8 cellular contexts compared by ENCODE assay signal in the genomic region with DNA sequence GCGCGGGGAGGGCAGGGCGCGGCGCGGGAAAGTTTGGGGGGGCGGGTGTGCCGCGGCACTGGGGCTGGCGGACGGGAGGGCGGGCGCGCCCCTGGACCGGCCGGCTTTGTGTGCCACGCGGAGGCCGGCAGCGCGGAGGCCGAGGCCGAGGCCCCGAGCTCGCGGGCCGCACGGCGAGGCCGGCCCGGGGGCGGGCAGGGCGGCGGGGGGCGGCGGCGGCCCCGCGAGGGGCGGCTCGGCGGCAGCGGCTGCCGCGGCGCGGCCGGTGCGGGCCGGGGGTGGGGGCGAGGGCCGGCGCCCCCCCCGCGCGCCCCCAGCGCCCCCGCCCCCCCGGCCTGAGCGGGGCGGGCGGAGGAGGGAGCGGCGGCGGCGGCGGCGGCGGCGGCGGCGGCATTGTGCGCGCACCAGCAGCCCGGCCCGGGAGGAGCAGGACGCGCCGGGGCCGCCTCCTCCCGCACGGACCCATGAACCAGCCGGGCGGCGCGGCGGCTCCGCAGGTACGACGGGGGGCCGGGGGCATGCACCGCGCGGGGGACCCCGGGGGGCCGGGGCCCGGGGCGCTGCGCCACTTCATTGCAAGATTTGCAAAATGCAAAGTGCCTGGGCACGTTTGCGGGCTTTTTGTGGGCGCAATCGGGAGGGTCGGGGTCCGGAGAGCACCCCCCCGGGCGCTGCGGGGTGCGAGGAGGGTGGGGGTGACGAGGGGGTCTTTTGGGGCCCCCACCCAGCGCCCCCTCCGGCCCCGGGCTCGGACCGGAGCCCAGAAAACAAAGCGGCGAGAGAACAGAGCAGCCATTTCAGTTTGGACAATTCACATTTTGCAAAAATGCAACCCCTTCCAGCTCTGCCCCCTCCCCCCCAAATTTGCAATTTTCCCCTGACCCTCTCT. TPM values are rescaled to one million over a fixed set of nuclear protein-coding genes. Genes with fewer than 3 reads are reported as not detected.
A peak's percentile ranks its signal among the peaks of the same experiment; 100 is the strongest.
DNase-seq lines count a peak whose midpoint lies in the region; ATAC-seq and TF ChIP-seq lines count a peak whose summit lies in the region.

ZNF618 (plus strand) TSS at position 393 of the 889 bp plus-strand sequence; CDS start at position 465, 72 bp downstream.

- CTCF ChIA-PET in GM10248 (lab: Yijun Ruan, JAX), result no interaction called here

- H3K36me3 ChIP-seq in neuronal stem cell (replicated peaks in 1 of 2; ENCODE audit: control insufficient read depth in 2 of 2, insufficient read depth in 2 of 2, low read length in 2 of 2), result peaks cover 0 to 12% of the 10 kb centered on the region in 2 donors

- peak within 1 kb of the TSS; percentile 40 for H3K4me2 ChIP-seq in neuronal stem cell (ENCODE audit: insufficient read depth, low read length, poor library complexity, severe bottlenecking)

- H3K23ac ChIP-seq in neuronal stem cell (ENCODE audit: low read depth, low read length, poor library complexity), result no peak within 1 kb of the TSS

- no peak within 1 kb of the TSS for H4K91ac ChIP-seq in neuronal stem cell (ENCODE audit: low read depth, low read length, poor library complexity)

- H3K9ac ChIP-seq in neuronal stem cell (ENCODE audit: low read depth, low read length, poor library complexity), result peak within 1 kb of the TSS; percentile 60

- H2AFZ ChIP-seq in neuronal stem cell (ENCODE audit: low read length), result peak within 1 kb of the TSS; percentile 93

- H3K18ac ChIP-seq in neuronal stem cell (ENCODE audit: low read length), result peak within 1 kb of the TSS; percentile 95

- DNase-seq in 8988T (peak; percentile 73), GM10248 (ENCODE audit: extremely low spot score) (peak; percentile 50), LoVo (ENCODE audit: low spot score) (peak; percentile 33), glomerular visceral epithelial cell (ENCODE audit: extremely low spot score) (peak; percentile 43), neuronal stem cell (ENCODE audit: low spot score) (peak; percentile 23)
- DNase-seq in activated T-helper 9 cell treated with anti-CD3 and anti-CD28 coated beads, Interleukin-2, amount 50 U/mL, for 16 hours (ENCODE audit: low read depth), result peak; percentile 6

- H3K27ac ChIP-seq in neuronal stem cell (replicated peaks; ENCODE audit: low read length), result no peak within 1 kb of the TSS

- H3K4me3 ChIP-seq in neuronal stem cell (ENCODE audit: low read length in 2 of 2), result peak within 1 kb of the TSS; percentile 73 to 85

- H3K9me3 ChIP-seq in neuronal stem cell (replicated peaks in 1 of 2; ENCODE audit: control insufficient read depth in 2 of 2, insufficient read depth in 1 of 2, low read depth in 1 of 2, low read length in 2 of 2), result peaks cover 0 to 3% of the 10 kb centered on the region in 2 donors

- H2BK120ac ChIP-seq in neuronal stem cell (ENCODE audit: low read depth, low read length), result no peak within 1 kb of the TSS

- H3K4ac ChIP-seq in neuronal stem cell (ENCODE audit: low read length), result no peak within 1 kb of the TSS

- no peak within 1 kb of the TSS for H2AK5ac ChIP-seq in neuronal stem cell (ENCODE audit: low read depth, low read length)

- no peaks in the 10 kb centered on the region for H3K79me1 ChIP-seq in neuronal stem cell (ENCODE audit: low read depth, low read length)

- no peak within 1 kb of the TSS for H4K8ac ChIP-seq in neuronal stem cell (ENCODE audit: low read depth, low read length)

- no CpG with 5 or more reads among the region's 117 CpGs for WGBS in neuronal stem cell (ENCODE audit: extremely low coverage in 2 of 2, insufficient read length in 2 of 2, insufficient replicate concordance in 1 of 2), 2 donors

- H3K27me3 ChIP-seq in neuronal stem cell (ENCODE audit: control insufficient read depth in 3 of 3, insufficient read depth in 3 of 3, low read depth in 1 of 3, low read length in 3 of 3), result peaks cover 0 to 18% (median 0%) of the 10 kb centered on the region in 3 experiments

- no peak within 1 kb of the TSS for H2BK12ac ChIP-seq in neuronal stem cell (ENCODE audit: low read length)

- no peak for TF ChIP-seq CTCF in GM10248 (IDR thresholded peaks at IDR 0.05; ENCODE audit: control extremely low read depth, extremely low read depth, low read depth, missing control alignments)

- peak within 1 kb of the TSS; percentile 67 for H2BK15ac ChIP-seq in neuronal stem cell (ENCODE audit: low read length)

- H3K14ac ChIP-seq in neuronal stem cell (ENCODE audit: low read length), result no peak within 1 kb of the TSS

- peak within 1 kb of the TSS; percentile 82 for H2BK5ac ChIP-seq in neuronal stem cell (ENCODE audit: low read length)

- peaks cover 2 to 3% of the 10 kb centered on the region in 2 donors for H3K4me1 ChIP-seq in neuronal stem cell (ENCODE audit: control insufficient read depth in 2 of 2, insufficient read depth in 1 of 2, low read depth in 1 of 2, low read length in 2 of 2)

- POLR2A ChIA-PET in GM10248 (lab: Yijun Ruan, JAX), result no interaction called here

- ATAC-seq in HG02884 (IDR thresholded peaks at IDR 0.05; ENCODE audit: unreplicated experiment) (no peak), HG02678 (IDR thresholded peaks at IDR 0.05; ENCODE audit: unreplicated experiment) (no peak)

RNA-seq across cellular contexts. Expression of gene ZNF618, which starts in this region (rescaled TPM):
- polyA plus RNA-seq in neuronal stem cell (2013, experiment 1 of 2), result 31.5 TPM
- 32.2 TPM for polyA plus RNA-seq in neuronal stem cell (2013, experiment 2 of 2)

Comparison
In these comparisons a context has a peak if more than half of its experiments do, and no peak if none do; other contexts are left out.
1. DNase-seq: peak in every context shown above with its lines; median percentile 73 in 8988T; 50 in GM10248; 43 in glomerular visceral epithelial cell; 33 in LoVo; 23 in neuronal stem cell; 6 in activated T-helper 9 cell treated with anti-CD3 and anti-CD28 coated beads, Interleukin-2, amount 50 U/mL, for 16 hours.